In the genomic region with DNA sequence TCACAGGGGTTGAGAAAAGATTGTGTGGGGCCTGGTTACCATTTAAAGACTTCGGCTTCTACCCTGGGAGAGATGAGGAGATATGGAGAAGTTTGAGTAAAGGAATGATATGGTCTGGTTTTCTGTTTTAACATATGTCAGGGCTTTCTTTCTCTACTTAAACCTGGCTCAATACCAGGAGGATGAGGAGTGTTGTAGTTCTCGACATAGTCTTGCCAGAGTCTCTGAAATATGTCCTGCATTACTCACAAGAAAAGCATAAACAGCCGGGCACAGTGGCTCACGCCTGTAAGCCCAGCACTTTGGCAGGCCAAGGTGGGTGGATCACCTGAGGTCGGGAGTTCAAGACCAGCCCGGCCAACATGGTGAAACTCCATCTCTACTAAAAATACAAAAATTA, we compare ENCODE assay signal across 16 cellular contexts. TPM values are rescaled to one million over a fixed set of nuclear protein-coding genes. Genes with fewer than 3 reads are reported as not detected.
DNase-seq lines count a peak whose midpoint lies in the region; ATAC-seq and TF ChIP-seq lines count a peak whose summit lies in the region.
"Had no signal": no experiment of that assay in that cellular context is flagged by ENCODE, and none has a peak within 500 bp of the region (broad histone marks: within the 10 kb centered on the region; RNA-seq: fewer than 3 reads in every experiment).

No MANE protein-coding gene starts in this region.

- peaks cover 6% of the 10 kb centered on the region for H3K27me3 Mint-ChIP-seq in CD8-positive, alpha-beta T cell (ENCODE audit: low read depth)
- peaks cover 2% of the 10 kb centered on the region for H3K27me3 Mint-ChIP-seq in activated CD8-positive, alpha-beta T cell treated with anti-CD3 and anti-CD28 coated beads, Interleukin-2, amount 10 ng/mL, durations not matched to agents 7 days and 5 days (ENCODE audit: low read depth)

- H3K36me3 Mint-ChIP-seq in CD8-positive, alpha-beta T cell, result no peaks in the 10 kb centered on the region
- H3K36me3 Mint-ChIP-seq in activated CD8-positive, alpha-beta T cell treated with anti-CD3 and anti-CD28 coated beads, Interleukin-2, amount 10 ng/mL, durations not matched to agents 7 days and 5 days (ENCODE audit: low read depth), result no peaks in the 10 kb centered on the region
- H3K36me3 Mint-ChIP-seq: CD4-positive, CD25-positive, alpha-beta regulatory T cell had no signal

- no peaks in the 10 kb centered on the region for H3K4me1 ChIP-seq in ACC112 (ENCODE audit: control insufficient read depth, insufficient read depth, low read length, unreplicated experiment)
- H3K4me1 ChIP-seq in CD8-positive, alpha-beta T cell (ENCODE audit: insufficient read depth, low read length), result no peaks in the 10 kb centered on the region
- H3K4me1 ChIP-seq: BLaER1 treated with 17β-estradiol and CSF1 and Interleukin-3, amounts not matched to agents 10 nM and 100 nM had no signal

- no peak overlapping the region for H3K4me3 Mint-ChIP-seq in CD8-positive, alpha-beta T cell
- H3K4me3 Mint-ChIP-seq in activated CD8-positive, alpha-beta T cell treated with anti-CD3 and anti-CD28 coated beads, Interleukin-2, amount 10 ng/mL, durations not matched to agents 7 days and 5 days, result no peak overlapping the region
- H3K4me3 Mint-ChIP-seq: CD4-positive, CD25-positive, alpha-beta regulatory T cell had no signal

- no peaks in the 10 kb centered on the region for H3K9me3 Mint-ChIP-seq in CD8-positive, alpha-beta T cell
- H3K9me3 Mint-ChIP-seq in activated CD8-positive, alpha-beta T cell treated with anti-CD3 and anti-CD28 coated beads, Interleukin-2, amount 10 ng/mL, durations not matched to agents 7 days and 5 days (ENCODE audit: insufficient read depth), result no peaks in the 10 kb centered on the region

- no peak for TF ChIP-seq CTCF in choroid plexus epithelial cell (conservative IDR thresholded peaks at IDR 0.05; ENCODE audit: low read depth, low read length)
- no peak for TF ChIP-seq CTCF in CD8-positive, alpha-beta T cell (IDR thresholded peaks at IDR 0.05)

- POLR2A ChIA-PET in CD8-positive, alpha-beta T cell (lab: Charles Lee), result no interaction called here
- POLR2A ChIA-PET in activated CD8-positive, alpha-beta T cell treated with anti-CD3 and anti-CD28 coated beads, Interleukin-2, amount 10 ng/mL, durations not matched to agents 7 days and 5 days (lab: Charles Lee), result no interaction called here

- H3K27ac ChIP-seq in ACC112 (ENCODE audit: low read depth, low read length), result peak overlapping the region; percentile 65
- no peak overlapping the region for H3K27ac ChIP-seq in CD8-positive, alpha-beta T cell (ENCODE audit: low read depth, low read length)
- H3K27ac ChIP-seq: BLaER1 treated with 17β-estradiol and CSF1 and Interleukin-3, amounts not matched to agents 10 nM and 100 nM; GM23248; HL-60 had no signal

- H3K79me2 ChIP-seq in ACC112 (ENCODE audit: control insufficient read depth, insufficient read depth, low read length, unreplicated experiment), result no peaks in the 10 kb centered on the region

- no peak overlapping the region for H2AFZ ChIP-seq in ACC112 (ENCODE audit: low read length, unreplicated experiment)
- H2AFZ ChIP-seq: GM23248 had no signal

- CTCF ChIA-PET in CD8-positive, alpha-beta T cell (lab: Charles Lee), result no interaction called here
- CTCF ChIA-PET in activated CD8-positive, alpha-beta T cell treated with anti-CD3 and anti-CD28 coated beads, Interleukin-2, amount 10 ng/mL, durations not matched to agents 7 days and 5 days (lab: Charles Lee), result no interaction called here

- H3K36me3 ChIP-seq in ACC112 (ENCODE audit: insufficient read depth, low read length), result no peaks in the 10 kb centered on the region
- H3K36me3 ChIP-seq in CD8-positive, alpha-beta T cell (ENCODE audit: insufficient read depth, low read length), result no peaks in the 10 kb centered on the region
- H3K36me3 ChIP-seq: BLaER1 treated with 17β-estradiol and CSF1 and Interleukin-3, amounts not matched to agents 10 nM and 100 nM had no signal

- H3K4me1 Mint-ChIP-seq in CD8-positive, alpha-beta T cell (ENCODE audit: low read depth), result no peaks in the 10 kb centered on the region
- H3K4me1 Mint-ChIP-seq in activated CD8-positive, alpha-beta T cell treated with anti-CD3 and anti-CD28 coated beads, Interleukin-2, amount 10 ng/mL, durations not matched to agents 7 days and 5 days (ENCODE audit: low read depth), result no peaks in the 10 kb centered on the region
- H3K4me1 Mint-ChIP-seq: CD4-positive, CD25-positive, alpha-beta regulatory T cell had no signal

- no peak for ATAC-seq in CD8-positive, alpha-beta T cell
- no peak for ATAC-seq in activated CD8-positive, alpha-beta T cell treated with anti-CD3 and anti-CD28 coated beads, Interleukin-2, amount 10 ng/mL, durations not matched to agents 7 days and 5 days
- ATAC-seq: HCT116 had no signal

- intact Hi-C loops in posterior vena cava (cut with DNase I), result loop anchor here in 1 of 2 donors (5.0 kb wide), 1 partner anchor 1370 kb away; no protein-coding TSS in a partner anchor
- intact Hi-C loops in CD8-positive, alpha-beta T cell (cut with DNase I, micrococcal nuclease), result no loop called here

- H3K4me3 ChIP-seq in ACC112 (ENCODE audit: low read depth, low read length) (no peak overlapping the region), choroid plexus epithelial cell (ENCODE audit: low read depth, low read length) (no peak overlapping the region)
- no peak overlapping the region for H3K4me3 ChIP-seq in CD8-positive, alpha-beta T cell (ENCODE audit: low read depth, low read length)
- H3K4me3 ChIP-seq: BLaER1 treated with 17β-estradiol and CSF1 and Interleukin-3, amounts not matched to agents 10 nM and 100 nM; GM23248 had no signal

- DNase-seq in amniotic epithelial cell (ENCODE audit: low read depth), result peak; percentile 62
- peak; percentile 8 for DNase-seq in choroid plexus epithelial cell (ENCODE audit: low read depth)
- peak; percentile 38 for DNase-seq in posterior vena cava (ENCODE audit: low spot score)
- DNase-seq in NCI-H526 treated with DMSO at 0.1 percent for 48 hours (lab: John Stamatoyannopoulos, UW), result no peak
- DNase-seq in CD8-positive, alpha-beta T cell, result no peak
- no peak for DNase-seq in activated CD8-positive, alpha-beta T cell treated with anti-CD3 and anti-CD28 coated beads, Interleukin-2, amount 10 ng/mL, durations not matched to agents 7 days and 5 days
- DNase-seq: 8988T; ACHN; CD4-positive, CD25-positive, alpha-beta regulatory T cell; DMS79 treated with DMSO at 0.1 percent for 48 hours; EL; GM23248 had no signal

- no peaks in the 10 kb centered on the region for H3K9me3 ChIP-seq in CD8-positive, alpha-beta T cell (ENCODE audit: low read length)
- H3K9me3 ChIP-seq: BLaER1 treated with 17β-estradiol and CSF1 and Interleukin-3, amounts not matched to agents 10 nM and 100 nM had no signal

- peaks cover 15% of the 10 kb centered on the region for H3K27me3 ChIP-seq in ACC112 (ENCODE audit: insufficient read depth, low read length)
- no peaks in the 10 kb centered on the region for H3K27me3 ChIP-seq in CD8-positive, alpha-beta T cell (ENCODE audit: insufficient read depth, low read length)

- H3K27ac Mint-ChIP-seq in CD8-positive, alpha-beta T cell, result no peak overlapping the region
- no peak overlapping the region for H3K27ac Mint-ChIP-seq in activated CD8-positive, alpha-beta T cell treated with anti-CD3 and anti-CD28 coated beads, Interleukin-2, amount 10 ng/mL, durations not matched to agents 7 days and 5 days
- H3K27ac Mint-ChIP-seq: CD4-positive, CD25-positive, alpha-beta regulatory T cell had no signal

RNA-seq across cellular contexts. Expression of gene ACE2, which starts 16.4 kb away (rescaled TPM):
- 1 to 10 TPM; 1.0 to 1.6 TPM for total RNA-seq in posterior vena cava
- not detected for total RNA-seq in CD8-positive, alpha-beta T cell
- total RNA-seq in activated CD8-positive, alpha-beta T cell treated with anti-CD3 and anti-CD28 coated beads, Interleukin-2, amount 10 ng/mL, durations not matched to agents 7 days and 5 days, result not detected
- total RNA-seq: CD4-positive, CD25-positive, alpha-beta regulatory T cell; GM23248 had no signal

RNA-seq across cellular contexts. Expression of gene CLTRN, which starts 47.5 kb away (rescaled TPM):
- total RNA-seq in posterior vena cava, result under 1 TPM; 0.48 to 0.51 TPM
- under 1 TPM in 1 of 2 experiments, not detected in 1; 0.22 TPM for total RNA-seq in CD8-positive, alpha-beta T cell
- total RNA-seq in activated CD8-positive, alpha-beta T cell treated with anti-CD3 and anti-CD28 coated beads, Interleukin-2, amount 10 ng/mL, durations not matched to agents 7 days and 5 days, result not detected
- total RNA-seq: CD4-positive, CD25-positive, alpha-beta regulatory T cell had no signal

Comparison
In these comparisons a context has a peak if more than half of its experiments do, and no peak if none do; other contexts are left out.
1. DNase-seq: peak in amniotic epithelial cell (single experiment), choroid plexus epithelial cell (single experiment) and posterior vena cava (single experiment); none in NCI-H526 treated with DMSO at 0.1 percent for 48 hours (single experiment), CD8-positive, alpha-beta T cell (0 of 7) and activated CD8-positive, alpha-beta T cell treated with anti-CD3 and anti-CD28 coated beads, Interleukin-2, amount 10 ng/mL, durations not matched to agents 7 days and 5 days (single experiment).